Comparison of ENCODE assay signal across 25 cellular contexts in the genomic region with DNA sequence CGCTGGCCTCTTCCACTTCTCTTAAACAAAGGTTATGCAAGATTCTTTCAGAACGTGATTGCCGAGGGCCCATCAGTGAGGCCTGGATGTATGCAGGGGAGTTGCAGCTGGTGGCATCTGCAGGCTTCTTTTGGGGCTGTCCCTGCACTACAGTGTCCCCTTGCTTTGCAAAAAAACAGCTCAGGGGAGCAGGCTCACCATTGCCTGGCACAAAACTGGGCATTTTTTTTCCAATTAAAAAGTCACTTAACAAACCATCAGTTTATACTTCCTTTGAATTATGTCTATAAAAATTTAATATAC.
"Had no signal": no experiment of that assay in that cellular context is flagged by ENCODE, and none has a peak within 500 bp of the region (broad histone marks: within the 10 kb centered on the region; RNA-seq: fewer than 3 reads in every experiment).

No MANE protein-coding gene starts in this region.

- DNase-seq: activated CD4-positive, alpha-beta T cell treated with anti-CD3 and anti-CD28 coated beads for 4 hours; activated CD4-positive, alpha-beta T cell treated with anti-CD3 and anti-CD28 coated beads, Interleukin-2, amount 50 U/mL, for 4 hours; activated CD8-positive, alpha-beta memory T cell treated with anti-CD3 and anti-CD28 coated beads, Interleukin-2, amount 50 U/mL, for 48 hours; activated CD8-positive, alpha-beta T cell treated with anti-CD3 and anti-CD28 coated beads, Interleukin-2, amount 10 ng/mL, durations not matched to agents 7 days and 5 days; activated naive CD4-positive, alpha-beta T cell treated with Interleukin-2 at 50 U/mL for 16 hours; activated naive CD8-positive, alpha-beta T cell treated with anti-CD3 and anti-CD28 coated beads for 36 hours; activated T-cell treated with anti-CD3 and anti-CD28 coated beads, Interleukin-2, amount 50 U/mL, for 4 hours; brain microvascular endothelial cell; cerebellar nuclear complex; colonic mucosa; MG63; NCI-H1092; NCI-H1417; NCI-H1930; NCI-H2171; NCI-H2227 treated with DMSO at 0.1 percent for 48 hours; NCI-H446 treated with DMSO at 0.1 percent for 48 hours; NCI-H526; NCI-H82; T-cell; T-helper 2 cell had no signal

- H3K9me3 Mint-ChIP-seq: activated naive CD8-positive, alpha-beta T cell treated with anti-CD3 and anti-CD28 coated beads for 36 hours; activated T-cell treated with anti-CD3 and anti-CD28 coated beads, Interleukin-2, amount 50 U/mL, for 4 hours; T-cell had no signal

- H3K36me3 Mint-ChIP-seq: activated naive CD8-positive, alpha-beta T cell treated with anti-CD3 and anti-CD28 coated beads for 36 hours had no signal

- H3K4me1 ChIP-seq: colonic mucosa had no signal

- H3K36me3 ChIP-seq: brain microvascular endothelial cell, cardiac muscle cell, colonic mucosa, MG63 had no signal

- H3K4me1 Mint-ChIP-seq: activated naive CD8-positive, alpha-beta T cell treated with anti-CD3 and anti-CD28 coated beads for 36 hours had no signal

- H3K4me3 Mint-ChIP-seq: activated CD8-positive, alpha-beta T cell treated with anti-CD3 and anti-CD28 coated beads, Interleukin-2, amount 10 ng/mL, durations not matched to agents 7 days and 5 days; activated naive CD8-positive, alpha-beta T cell treated with anti-CD3 and anti-CD28 coated beads for 36 hours; activated T-cell treated with anti-CD3 and anti-CD28 coated beads, Interleukin-2, amount 50 U/mL, for 4 hours; T-cell had no signal

- H3K27me3 ChIP-seq: brain microvascular endothelial cell, cardiac muscle cell, colonic mucosa, MG63 had no signal

- H3K9me3 ChIP-seq: colonic mucosa, MG63 had no signal

- H3K27ac Mint-ChIP-seq: activated CD8-positive, alpha-beta T cell treated with anti-CD3 and anti-CD28 coated beads, Interleukin-2, amount 10 ng/mL, durations not matched to agents 7 days and 5 days; activated naive CD8-positive, alpha-beta T cell treated with anti-CD3 and anti-CD28 coated beads for 36 hours; T-cell had no signal

- H3K4me3 ChIP-seq: cardiac muscle cell, colonic mucosa, MG63, SK-N-MC had no signal

- ATAC-seq: activated CD4-positive, CD25-positive, alpha-beta regulatory T cell treated with anti-CD3 and anti-CD28 coated beads, Interleukin-2, amount 50 U/mL, for 24 hours; activated CD8-positive, alpha-beta T cell treated with anti-CD3 and anti-CD28 coated beads, Interleukin-2, amount 10 ng/mL, durations not matched to agents 7 days and 5 days; activated T-cell treated with anti-CD3 and anti-CD28 coated beads, Interleukin-2, amount 50 U/mL, for 4 hours; Right ventricle myocardium inferior; T-cell had no signal

- H3K27me3 Mint-ChIP-seq: activated naive CD8-positive, alpha-beta T cell treated with anti-CD3 and anti-CD28 coated beads for 36 hours; T-cell had no signal

- H3K27ac ChIP-seq: brain microvascular endothelial cell, cardiac muscle cell, colonic mucosa, SK-N-MC had no signal
